12 cellular contexts compared by ENCODE assay signal in genomic region chr19:18834644-18834984, GRCh38. TPM values are rescaled to one million over a fixed set of nuclear protein-coding genes. Genes with fewer than 3 reads are reported as not detected.
A peak's percentile ranks its signal among the peaks of the same experiment; 100 is the strongest.
DNase-seq lines count a peak whose midpoint lies in the region; ATAC-seq, FAIRE-seq and TF ChIP-seq lines count a peak whose summit lies in the region.
"Had no signal": no experiment of that assay in that cellular context is flagged by ENCODE, and none has a peak within 500 bp of the region (broad histone marks: within the 10 kb centered on the region; RNA-seq: fewer than 3 reads in every experiment).

No MANE protein-coding gene starts in this region.

- peaks cover 52% of the 10 kb centered on the region for H3K4me1 Mint-ChIP-seq in activated naive CD4-positive, alpha-beta T cell treated with anti-CD3 and anti-CD28 coated beads, Interleukin-2, amount 10 ng/mL, durations not matched to agents 7 days and 5 days
- H3K4me1 Mint-ChIP-seq in astrocyte (ENCODE audit: low read depth, unreplicated experiment) (peaks cover 20% of the 10 kb centered on the region), type B pancreatic cell (ENCODE audit: unreplicated experiment) (peaks cover 45% of the 10 kb centered on the region)

- ATAC-seq in lower lobe of right lung (no peak), HG03108 (IDR thresholded peaks at IDR 0.05; ENCODE audit: unreplicated experiment) (no peak)

- no peak for FAIRE-seq in astrocyte (lab: Jason Lieb, UNC)
- FAIRE-seq: small intestine had no signal

- H3K79me2 ChIP-seq in astrocyte (ENCODE audit: insufficient read depth, low read length) = peaks cover 79% of the 10 kb centered on the region

- peak overlapping the region; percentile 97 for H3K4me2 ChIP-seq in astrocyte (ENCODE audit: low read length)

- intact Hi-C loops in lower lobe of right lung (cut with DNase I) = no loop called here

- peaks cover 49% of the 10 kb centered on the region for H3K36me3 Mint-ChIP-seq in activated naive CD4-positive, alpha-beta T cell treated with anti-CD3 and anti-CD28 coated beads, Interleukin-2, amount 10 ng/mL, durations not matched to agents 7 days and 5 days
- peaks cover 13% of the 10 kb centered on the region for H3K36me3 Mint-ChIP-seq in astrocyte (ENCODE audit: low read depth, unreplicated experiment)
- H3K36me3 Mint-ChIP-seq in type B pancreatic cell = peaks cover 20% of the 10 kb centered on the region

- CTCF ChIA-PET in activated naive CD4-positive, alpha-beta T cell treated with anti-CD3 and anti-CD28 coated beads, Interleukin-2, amount 10 ng/mL, durations not matched to agents 7 days and 5 days (lab: Charles Lee) = interaction anchor here (2.7 kb wide), 1 partner anchor 13 kb away, joined by 12 read pairs; no protein-coding TSS in a partner anchor

- H3K4me3 ChIP-seq in astrocyte (ENCODE audit: insufficient read depth, low read depth, low read length) (peak overlapping the region; percentile 76), lower lobe of right lung (peak overlapping the region; percentile 92)

- no peak for TF ChIP-seq CTCF in astrocyte (IDR thresholded peaks at IDR 0.05; ENCODE audit: insufficient read depth, low read depth, low read length)
- TF ChIP-seq CTCF in lower lobe of right lung (IDR thresholded peaks at IDR 0.05) = no peak
- TF ChIP-seq CTCF in type B pancreatic cell (conservative IDR thresholded peaks at IDR 0.05) = no peak

- H3K36me3 ChIP-seq in astrocyte (ENCODE audit: insufficient read depth, low read length) (peaks cover 4% of the 10 kb centered on the region), lower lobe of right lung (peaks cover 33% of the 10 kb centered on the region)

- H3K27ac Mint-ChIP-seq in activated naive CD4-positive, alpha-beta T cell treated with anti-CD3 and anti-CD28 coated beads, Interleukin-2, amount 10 ng/mL, durations not matched to agents 7 days and 5 days = no peak overlapping the region
- H3K27ac Mint-ChIP-seq in astrocyte (ENCODE audit: unreplicated experiment) (no peak overlapping the region), type B pancreatic cell (peak overlapping the region; percentile 88)

- peaks cover 6% of the 10 kb centered on the region for H3K27me3 Mint-ChIP-seq in activated naive CD4-positive, alpha-beta T cell treated with anti-CD3 and anti-CD28 coated beads, Interleukin-2, amount 10 ng/mL, durations not matched to agents 7 days and 5 days
- H3K27me3 Mint-ChIP-seq in astrocyte (ENCODE audit: low read depth, unreplicated experiment) = no peaks in the 10 kb centered on the region
- no peaks in the 10 kb centered on the region for H3K27me3 Mint-ChIP-seq in type B pancreatic cell

- H3K4me1 ChIP-seq in astrocyte (ENCODE audit: insufficient read depth, low read length) = peaks cover 26% of the 10 kb centered on the region
- H3K4me1 ChIP-seq in lower lobe of right lung = peaks cover 74% of the 10 kb centered on the region

- no peaks in the 10 kb centered on the region for H3K9me3 Mint-ChIP-seq in activated naive CD4-positive, alpha-beta T cell treated with anti-CD3 and anti-CD28 coated beads, Interleukin-2, amount 10 ng/mL, durations not matched to agents 7 days and 5 days
- H3K9me3 Mint-ChIP-seq in astrocyte (ENCODE audit: unreplicated experiment) (no peaks in the 10 kb centered on the region), type B pancreatic cell (no peaks in the 10 kb centered on the region)
- H3K9me3 Mint-ChIP-seq: CD14-positive monocyte had no signal

- H3K27ac ChIP-seq in astrocyte (ENCODE audit: low read depth, low read length) (no peak overlapping the region), lower lobe of right lung (peak overlapping the region; percentile 31)
- H3K27ac ChIP-seq: SJSA1 had no signal

- H3K9me3 ChIP-seq in astrocyte (ENCODE audit: insufficient read depth, low read depth, low read length) (no peaks in the 10 kb centered on the region), lower lobe of right lung (no peaks in the 10 kb centered on the region)
- H3K9me3 ChIP-seq: SJSA1 had no signal

- no peak for DNase-seq in activated naive CD4-positive, alpha-beta T cell treated with anti-CD3 and anti-CD28 coated beads, Interleukin-2, amount 10 ng/mL, durations not matched to agents 7 days and 5 days
- DNase-seq in activated naive CD4-positive, alpha-beta T cell treated with anti-CD3 and anti-CD28 coated beads, Interleukin-2, amount 50 U/mL, for 16 hours = no peak
- DNase-seq in astrocyte (ENCODE audit: low read depth) = no peak
- DNase-seq in lower lobe of right lung = no peak
- no peak for DNase-seq in type B pancreatic cell (ENCODE audit: extremely low spot score, unreplicated experiment)
- no peak for DNase-seq in occipital lobe (lab: John Stamatoyannopoulos, UW)
- DNase-seq in foreskin melanocyte = no peak
- DNase-seq: MV-4-11 had no signal

- peaks cover 73% of the 10 kb centered on the region for H4K20me1 ChIP-seq in astrocyte (ENCODE audit: insufficient read depth, low read length)

- H2AFZ ChIP-seq in astrocyte (ENCODE audit: low read depth, low read length) = no peak overlapping the region

- H3K9ac ChIP-seq in astrocyte (ENCODE audit: low read length) = peak overlapping the region; percentile 83

- no peaks in the 10 kb centered on the region for H3K27me3 ChIP-seq in astrocyte (ENCODE audit: insufficient read depth, low read length)
- no peaks in the 10 kb centered on the region for H3K27me3 ChIP-seq in lower lobe of right lung (ENCODE audit: low read depth)
- H3K27me3 ChIP-seq: SJSA1 had no signal

- peak overlapping the region; percentile 87 for H3K4me3 Mint-ChIP-seq in activated naive CD4-positive, alpha-beta T cell treated with anti-CD3 and anti-CD28 coated beads, Interleukin-2, amount 10 ng/mL, durations not matched to agents 7 days and 5 days
- H3K4me3 Mint-ChIP-seq in astrocyte (ENCODE audit: unreplicated experiment) = peak overlapping the region; percentile 98
- peak overlapping the region; percentile 96 for H3K4me3 Mint-ChIP-seq in type B pancreatic cell

RNA-seq across cellular contexts. Expression of gene UPF1, which starts 2.9 kb away (rescaled TPM):
- total RNA-seq in astrocyte = 48.6 and 57.8 TPM in 2 replicates
- 75.8 TPM for total RNA-seq in lower lobe of right lung
- total RNA-seq in type B pancreatic cell (ENCODE audit: low replicate concordance) = 72.1 and 76.5 TPM in 2 replicates
- 28.9 TPM for total RNA-seq in occipital lobe

RNA-seq across cellular contexts. Expression of gene COMP, which starts 43.5 kb away (rescaled TPM):
- 1.7 and 2.3 TPM in 2 replicates for total RNA-seq in astrocyte
- total RNA-seq in lower lobe of right lung = 2.3 TPM
- 0.12 and 0.43 TPM in 2 replicates for total RNA-seq in type B pancreatic cell (ENCODE audit: low replicate concordance)
- not detected for total RNA-seq in occipital lobe
- total RNA-seq: SJSA1 had no signal
